ENCODE assay signal across 1 cellular context in genomic region chr22:40030757-40031092, GRCh38.
A peak's percentile ranks its signal among the peaks of the same experiment; 100 is the strongest.
TF ChIP-seq lines count a peak whose summit lies in the region.

No MANE protein-coding gene starts in this region.

TF ChIP-seq in H1, 55 proteins besides CTCF, POLR2A, EP300 and RAD21:
- TF ChIP-seq YY1 (IDR thresholded peaks at IDR 0.05; ENCODE audit: low read depth, low read length) (peak; percentile 61; the same call in 1 of the 2 replicates), ZNF274 (IDR thresholded peaks at IDR 0.05; ENCODE audit: borderline replicate concordance, extremely low read depth, low read length) (no peak)
